8 cellular contexts compared by ENCODE assay signal in the genomic region with DNA sequence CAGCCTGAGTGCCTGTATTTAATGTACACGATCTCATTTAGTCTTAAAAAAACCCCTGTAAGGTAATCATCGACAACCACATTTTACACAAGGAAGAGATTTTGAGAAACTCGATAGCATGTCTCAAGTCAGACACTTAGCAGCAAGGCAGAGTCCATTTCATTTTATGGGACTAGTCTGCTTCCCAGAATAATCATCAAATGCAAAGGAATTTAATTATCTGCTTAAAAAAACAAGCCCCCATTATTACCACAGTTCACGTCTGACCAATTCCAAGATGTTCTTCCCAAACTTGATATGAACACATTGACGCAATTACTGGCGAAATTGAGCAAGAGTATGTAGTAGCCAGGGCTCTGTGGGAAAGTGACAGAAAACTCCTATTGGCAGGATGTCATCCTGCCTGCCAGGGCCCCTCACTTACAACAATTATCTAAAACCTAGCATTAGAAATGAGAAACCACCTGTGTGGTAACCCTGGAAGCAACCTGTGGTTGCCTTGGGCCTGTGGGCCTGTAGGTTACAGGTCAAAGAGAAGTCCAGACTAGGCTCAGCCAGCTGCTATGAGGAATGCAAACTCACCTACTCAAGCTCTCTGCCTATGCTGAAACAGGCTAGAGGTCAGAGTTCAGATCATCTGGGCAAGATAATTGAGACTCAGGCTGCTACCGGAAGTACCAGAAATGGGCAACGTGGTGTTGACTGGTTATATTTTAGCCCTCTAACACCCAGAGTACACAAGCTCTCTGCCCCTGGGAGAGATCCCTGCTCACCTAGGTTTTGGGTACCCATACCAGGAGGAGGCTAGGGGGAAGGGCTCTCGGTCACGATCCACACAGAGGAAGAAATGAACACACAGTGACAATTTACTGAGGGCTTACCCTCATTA. TPM values are rescaled to one million over a fixed set of nuclear protein-coding genes. Genes with fewer than 3 reads are reported as not detected.
DNase-seq lines count a peak whose midpoint lies in the region; ATAC-seq and TF ChIP-seq lines count a peak whose summit lies in the region.

No MANE protein-coding gene starts in this region.

- peak; percentile 24 for ATAC-seq in HG03432 (IDR thresholded peaks at IDR 0.05; ENCODE audit: unreplicated experiment)
- ATAC-seq in T-cell (replicated peaks in 1 of 4): no peak
- peak; percentile 3 for ATAC-seq in effector memory CD8-positive, alpha-beta T cell (replicated peaks)

- TF ChIP-seq CTCF in GM13977 (IDR thresholded peaks at IDR 0.05; ENCODE audit: extremely low read depth, insufficient read depth, missing control alignments): no peak

- H3K27ac Mint-ChIP-seq in T-cell: peak overlapping the region; percentile 90 to 95
- peak overlapping the region; percentile 99 to 100 for H3K27ac Mint-ChIP-seq in effector memory CD8-positive, alpha-beta T cell

- POLR2A ChIA-PET in T-cell (lab: Charles Lee): no interaction called here

- peaks cover 76 to 79% (median 77%) of the 10 kb centered on the region in 3 donors for H3K4me1 Mint-ChIP-seq in T-cell
- H3K4me1 Mint-ChIP-seq in effector memory CD8-positive, alpha-beta T cell (ENCODE audit: low read depth in 2 of 2): peaks cover 64 to 68% of the 10 kb centered on the region in 2 donors

- CTCF ChIA-PET in T-cell (lab: Charles Lee): no interaction called here

- in situ Hi-C loops in ACHN (cut with HindIII; ENCODE audit: low pct_ligation_motif_present, low pct_unique_long_range_greater_than_20kb, low sequenced_read_pairs) (no loop called here), GM13977 (cut with MboI; ENCODE audit: low pct_unique_long_range_greater_than_20kb, low sequenced_read_pairs, unreplicated experiment) (loop anchor here (10.0 kb wide), 1 partner anchor 59 kb away; no protein-coding TSS in a partner anchor)

- no peaks in the 10 kb centered on the region for H3K27me3 Mint-ChIP-seq in T-cell
- no peaks in the 10 kb centered on the region for H3K27me3 Mint-ChIP-seq in effector memory CD8-positive, alpha-beta T cell

- H3K9me3 Mint-ChIP-seq in T-cell: no peaks in the 10 kb centered on the region
- no peaks in the 10 kb centered on the region for H3K9me3 Mint-ChIP-seq in effector memory CD8-positive, alpha-beta T cell

- peak overlapping the region; percentile 86 to 97 (median 96) for H3K4me3 Mint-ChIP-seq in T-cell
- H3K4me3 Mint-ChIP-seq in effector memory CD8-positive, alpha-beta T cell: peak overlapping the region; percentile 95 to 98

- H3K36me3 Mint-ChIP-seq in T-cell: no peaks in the 10 kb centered on the region
- peaks cover 71% of the 10 kb centered on the region for H3K36me3 Mint-ChIP-seq in effector memory CD8-positive, alpha-beta T cell (ENCODE audit: insufficient read depth)

- peak; percentile 32 for DNase-seq in ACHN
- DNase-seq in GM13977 (ENCODE audit: low spot score): peak; percentile 66
- DNase-seq in T-cell: peak in 8 of 34 experiments; percentile 22 to 51 (median 38)
- peak; percentile 31 to 44 (median 37) for DNase-seq in effector memory CD8-positive, alpha-beta T cell
- peak; percentile 49 for DNase-seq in myocyte (ENCODE audit: low read depth)
- DNase-seq in middle frontal gyrus (ENCODE audit: extremely low spot score, low spot score): no peak
- no peak for DNase-seq in midbrain (lab: John Stamatoyannopoulos, UW)

RNA-seq across cellular contexts. Expression of gene B4GALT1, which starts 1.6 kb away (rescaled TPM):
- total RNA-seq in T-cell (10 to 100 TPM; 33.2 to 85.3 (median 44.1) TPM), myocyte (36.5 and 39.4 TPM in 2 replicates)
- 118 TPM for polyA plus RNA-seq in myocyte (2012)

Comparison
In these comparisons a context has a peak if more than half of its experiments do, and no peak if none do; other contexts are left out.
1. DNase-seq: peak in ACHN (single experiment), GM13977 (single experiment), effector memory CD8-positive, alpha-beta T cell (3 of 3) and myocyte (single experiment); none in middle frontal gyrus (single experiment) and midbrain (single experiment).
2. ATAC-seq: peak in HG03432 (single experiment) and effector memory CD8-positive, alpha-beta T cell (single experiment); none in T-cell (0 of 4).